ENCODE assay signal across 10 cellular contexts in genomic region chr17:9020096-9020823, GRCh38. TPM values are rescaled to one million over a fixed set of nuclear protein-coding genes. Genes with fewer than 3 reads are reported as not detected.
A peak's percentile ranks its signal among the peaks of the same experiment; 100 is the strongest.
DNase-seq lines count a peak whose midpoint lies in the region; ATAC-seq, FAIRE-seq and TF ChIP-seq lines count a peak whose summit lies in the region.
"Had no signal": no experiment of that assay in that cellular context is flagged by ENCODE, and none has a peak within 500 bp of the region (broad histone marks: within the 10 kb centered on the region; RNA-seq: fewer than 3 reads in every experiment).

No MANE protein-coding gene starts in this region.

- H3K9me3 ChIP-seq in left lung = no peaks in the 10 kb centered on the region
- no peaks in the 10 kb centered on the region for H3K9me3 ChIP-seq in suprapubic skin
- no peaks in the 10 kb centered on the region for H3K9me3 ChIP-seq in pancreas
- H3K9me3 ChIP-seq: thyroid gland had no signal

- H3K36me3 ChIP-seq in left lung = no peaks in the 10 kb centered on the region
- no peaks in the 10 kb centered on the region for H3K36me3 ChIP-seq in suprapubic skin
- no peaks in the 10 kb centered on the region for H3K36me3 ChIP-seq in pancreas
- H3K36me3 ChIP-seq: thyroid gland had no signal

- peaks cover 10 to 35% of the 10 kb centered on the region in 2 donors for H3K4me1 ChIP-seq in left lung
- peaks cover 30% of the 10 kb centered on the region for H3K4me1 ChIP-seq in suprapubic skin
- H3K4me1 ChIP-seq in pancreas = peaks cover 6 to 20% (median 8%) of the 10 kb centered on the region in 3 donors

- no peak for TF ChIP-seq POLR2A in suprapubic skin (IDR thresholded peaks at IDR 0.05)

- H3K27ac ChIP-seq in left lung (no peak overlapping the region), suprapubic skin (peak overlapping the region; percentile 74), caudate nucleus (ENCODE audit: low read depth, low read length) (no peak overlapping the region), pancreas (peak overlapping the region in 1 of 4 donors; percentile 67)
- H3K27ac ChIP-seq: thyroid gland had no signal

- no peak for ATAC-seq in activated CD8-positive, alpha-beta memory T cell treated with anti-CD3 and anti-CD28 coated beads, Interleukin-2, amount 10 ng/mL, durations not matched to agents 7 days and 5 days
- ATAC-seq in activated B cell treated with CpG ODN at 0.5 μM for 24 hours (ENCODE audit: low read depth) (peak; percentile 22), left lung (no peak), pancreas (no peak)

- CTCF ChIA-PET in activated CD8-positive, alpha-beta memory T cell treated with anti-CD3 and anti-CD28 coated beads, Interleukin-2, amount 10 ng/mL, durations not matched to agents 7 days and 5 days (lab: Charles Lee) = no interaction called here
- CTCF ChIA-PET in activated B cell treated with CpG ODN at 0.5 μM for 24 hours (lab: Charles Lee) = no interaction called here

- H3K9me3 Mint-ChIP-seq in activated CD8-positive, alpha-beta memory T cell treated with anti-CD3 and anti-CD28 coated beads, Interleukin-2, amount 10 ng/mL, durations not matched to agents 7 days and 5 days (ENCODE audit: low read depth) = no peaks in the 10 kb centered on the region
- no peaks in the 10 kb centered on the region for H3K9me3 Mint-ChIP-seq in activated B cell treated with CpG ODN at 0.5 μM for 24 hours

- TF ChIP-seq CTCF in activated B cell treated with CpG ODN at 0.5 μM for 24 hours (IDR thresholded peaks at IDR 0.05) (no peak), left lung (IDR thresholded peaks at IDR 0.05) (no peak), suprapubic skin (IDR thresholded peaks at IDR 0.05) (no peak), foreskin fibroblast (IDR thresholded peaks at IDR 0.05; ENCODE audit: low read depth, low read length) (no peak), pancreas (IDR thresholded peaks at IDR 0.05) (no peak)

- H3K27ac Mint-ChIP-seq in activated CD8-positive, alpha-beta memory T cell treated with anti-CD3 and anti-CD28 coated beads, Interleukin-2, amount 10 ng/mL, durations not matched to agents 7 days and 5 days = no peak overlapping the region
- H3K27ac Mint-ChIP-seq in activated B cell treated with CpG ODN at 0.5 μM for 24 hours = no peak overlapping the region

- H3K4me1 Mint-ChIP-seq in activated CD8-positive, alpha-beta memory T cell treated with anti-CD3 and anti-CD28 coated beads, Interleukin-2, amount 10 ng/mL, durations not matched to agents 7 days and 5 days = peaks cover 7% of the 10 kb centered on the region
- peaks cover 23% of the 10 kb centered on the region for H3K4me1 Mint-ChIP-seq in activated B cell treated with CpG ODN at 0.5 μM for 24 hours

- H3K4me3 Mint-ChIP-seq in activated CD8-positive, alpha-beta memory T cell treated with anti-CD3 and anti-CD28 coated beads, Interleukin-2, amount 10 ng/mL, durations not matched to agents 7 days and 5 days = peak overlapping the region; percentile 23
- peak overlapping the region; percentile 75 for H3K4me3 Mint-ChIP-seq in activated B cell treated with CpG ODN at 0.5 μM for 24 hours

- no peak for DNase-seq in activated CD8-positive, alpha-beta memory T cell treated with anti-CD3 and anti-CD28 coated beads, Interleukin-2, amount 10 ng/mL, durations not matched to agents 7 days and 5 days
- DNase-seq in activated CD8-positive, alpha-beta memory T cell treated with anti-CD3 and anti-CD28 coated beads for 24 hours = no peak
- DNase-seq in activated B cell treated with CpG ODN at 0.5 μM for 24 hours = no peak
- DNase-seq in left lung = no peak
- DNase-seq in suprapubic skin (ENCODE audit: low spot score in 2 of 2) = no peak
- DNase-seq in caudate nucleus (lab: John Stamatoyannopoulos, UW) = no peak
- DNase-seq in foreskin fibroblast = no peak
- DNase-seq in pancreas = no peak
- DNase-seq: NCI-H187 had no signal

- WGBS in suprapubic skin = 65% methylated on average over 14 of the region's 20 CpGs
- WGBS in pancreas, 2 donors = 75 to 76% methylated on average over 20 of the region's 20 CpGs

- POLR2A ChIA-PET in activated B cell treated with CpG ODN at 0.5 μM for 24 hours (lab: Charles Lee) = interaction anchor here (1.0 to 1.1 kb wide), 2 partner anchors 54 to 584 kb away, joined by 3 read pairs; partner anchors contain the start of genes NDEL1 and PIK3R5

- H3K4me3 ChIP-seq in left lung (peak overlapping the region; percentile 43 to 67), suprapubic skin (peak overlapping the region; percentile 66), foreskin fibroblast (ENCODE audit: low read depth in 1 of 2, low read length in 2 of 2) (peak overlapping the region in 1 of 2 donors; percentile 49), pancreas (peak overlapping the region in 2 of 4 donors; percentile 63 to 78)

- peaks cover 61 to 100% of the 10 kb centered on the region in 2 donors for H3K27me3 ChIP-seq in left lung
- peaks cover 43% of the 10 kb centered on the region for H3K27me3 ChIP-seq in suprapubic skin
- no peaks in the 10 kb centered on the region for H3K27me3 ChIP-seq in pancreas

- intact Hi-C loops in activated B cell treated with CpG ODN at 0.5 μM for 24 hours (cut with micrococcal nuclease) = loop anchor here (5.0 to 10.0 kb wide), 2 partner anchors 272 to 385 kb away; partner anchors contain the start of gene MYH10
- intact Hi-C loops in left lung (cut with DNase I) = no loop called here
- intact Hi-C loops in pancreas (cut with DNase I) = no loop called here

- H3K27me3 Mint-ChIP-seq in activated CD8-positive, alpha-beta memory T cell treated with anti-CD3 and anti-CD28 coated beads, Interleukin-2, amount 10 ng/mL, durations not matched to agents 7 days and 5 days = peaks cover 54% of the 10 kb centered on the region
- peaks cover 24% of the 10 kb centered on the region for H3K27me3 Mint-ChIP-seq in activated B cell treated with CpG ODN at 0.5 μM for 24 hours

- no peak for FAIRE-seq in pancreas (lab: Jason Lieb, UNC)

- no peak for TF ChIP-seq EP300 in suprapubic skin (IDR thresholded peaks at IDR 0.05)

- peaks cover 2% of the 10 kb centered on the region for H3K36me3 Mint-ChIP-seq in activated CD8-positive, alpha-beta memory T cell treated with anti-CD3 and anti-CD28 coated beads, Interleukin-2, amount 10 ng/mL, durations not matched to agents 7 days and 5 days
- no peaks in the 10 kb centered on the region for H3K36me3 Mint-ChIP-seq in activated B cell treated with CpG ODN at 0.5 μM for 24 hours (ENCODE audit: low read depth)

RNA-seq across cellular contexts. Expression of gene NTN1, which starts 1.1 kb away (rescaled TPM):
- total RNA-seq in activated CD8-positive, alpha-beta memory T cell treated with anti-CD3 and anti-CD28 coated beads, Interleukin-2, amount 10 ng/mL, durations not matched to agents 7 days and 5 days = under 1 TPM in 1 of 2 experiments, not detected in 1; 0.28 TPM
- total RNA-seq in activated B cell treated with CpG ODN at 0.5 μM for 24 hours (1.0 and 1.1 TPM in 2 replicates), left lung (1 to 10 TPM; 2.0 to 4.9 TPM), suprapubic skin (1 to 10 TPM; 2.4 to 5.9 (median 3.4) TPM), pancreas (1 to 10 TPM; 1.8 to 4.3 (median 2.8) TPM)
- polyA plus RNA-seq in pancreas = 1 to 10 TPM; 2.2 to 2.3 TPM

RNA-seq across cellular contexts. Expression of gene PIK3R5, which starts 54.8 kb away (rescaled TPM):
- total RNA-seq in activated CD8-positive, alpha-beta memory T cell treated with anti-CD3 and anti-CD28 coated beads, Interleukin-2, amount 10 ng/mL, durations not matched to agents 7 days and 5 days = 10 to 100 TPM; 48.9 to 51.2 TPM
- total RNA-seq in activated B cell treated with CpG ODN at 0.5 μM for 24 hours (31.0 and 34.2 TPM in 2 replicates), left lung (10 to 100 TPM; 19.4 to 84.8 TPM), suprapubic skin (10 to 100 TPM in 1 of 4 donors, 1 to 10 TPM in 3; 3.6 to 13.5 (median 5.0) TPM), pancreas (1 to 10 TPM in 5 of 6 donors, under 1 TPM in 1; 0.69 to 6.8 (median 1.7) TPM)
- polyA plus RNA-seq in pancreas = 1 to 10 TPM in 1 of 2 donors, under 1 TPM in 1; 0.70 to 2.2 TPM
